In the genomic region with DNA sequence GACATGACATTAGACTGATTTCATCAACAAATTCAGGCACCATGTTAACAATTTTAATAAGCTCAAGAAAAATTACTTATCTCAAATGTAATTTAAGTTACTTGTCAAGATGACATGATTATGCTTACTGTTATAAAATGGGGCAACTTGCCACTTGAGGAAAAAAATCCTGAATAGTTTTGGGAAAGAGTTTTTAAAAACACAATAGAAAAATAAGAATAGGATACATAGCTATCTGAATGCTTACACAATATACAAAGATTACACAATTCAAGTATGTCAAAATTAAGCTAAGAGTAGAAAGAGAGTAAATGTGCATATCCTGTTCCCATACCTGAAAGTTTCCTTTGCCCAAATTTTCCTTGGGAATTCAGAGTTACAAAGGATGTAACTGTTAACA, we compare ENCODE assay signal across 22 cellular contexts.
A peak's percentile ranks its signal among the peaks of the same experiment; 100 is the strongest.
DNase-seq lines count a peak whose midpoint lies in the region; ATAC-seq, FAIRE-seq and TF ChIP-seq lines count a peak whose summit lies in the region.
"Had no signal": no experiment of that assay in that cellular context is flagged by ENCODE, and none has a peak within 500 bp of the region (broad histone marks: within the 10 kb centered on the region; RNA-seq: fewer than 3 reads in every experiment).

No MANE protein-coding gene starts in this region.

- no peak for ATAC-seq in HepG2
- ATAC-seq: GM23338 had no signal

- H3K4me1 Mint-ChIP-seq in MCF 10A (ENCODE audit: insufficient read depth, unreplicated experiment) = peaks cover 10% of the 10 kb centered on the region
- peaks cover 12% of the 10 kb centered on the region for H3K4me1 Mint-ChIP-seq in osteocyte (ENCODE audit: unreplicated experiment)
- H3K4me1 Mint-ChIP-seq: B cell had no signal

- no TSS peak for BruUV-seq in MCF 10A (replicated peaks; lab: Mats Ljungman, UMichigan)
- BruUV-seq in HepG2 (replicated peaks; lab: Mats Ljungman, UMichigan) = no TSS peak

- no peak overlapping the region for H3K4me2 ChIP-seq in HepG2 (ENCODE audit: low read depth, low read length)
- H3K4me2 ChIP-seq: GM23338 had no signal

- H3K27me3 ChIP-seq in breast epithelium = no peaks in the 10 kb centered on the region
- H3K27me3 ChIP-seq in HepG2 (ENCODE audit: control insufficient read depth in 1 of 2, insufficient read depth in 2 of 2, low read length in 2 of 2) = no peaks in the 10 kb centered on the region
- H3K27me3 ChIP-seq: MG63, Peyer's patch, SJSA1 had no signal

- no peak for TF ChIP-seq RAD21 in HepG2 (CRISPR knock-in tag; IDR thresholded peaks at IDR 0.05)

- H3K27ac ChIP-seq in breast epithelium (no peak overlapping the region), HepG2 (ENCODE audit: extremely low read length, insufficient read depth, low read length) (no peak overlapping the region)
- H3K27ac ChIP-seq: Peyer's patch, SJSA1 had no signal

- H3K9ac ChIP-seq in HepG2 (ENCODE audit: insufficient read depth, low read depth, low read length) = no peak overlapping the region

- FAIRE-seq in HepG2 (lab: Jason Lieb, UNC) = no peak
- FAIRE-seq: GM12892, HTR-8/SVneo had no signal

- no peaks in the 10 kb centered on the region for H4K20me1 ChIP-seq in HepG2 (ENCODE audit: insufficient read depth, low read length)

- TF ChIP-seq CTCF in MCF 10A (IDR thresholded peaks at IDR 0.05; ENCODE audit: unreplicated experiment) = no peak
- TF ChIP-seq CTCF in breast epithelium (IDR thresholded peaks at IDR 0.05) = no peak
- no peak for TF ChIP-seq CTCF in HepG2 (CRISPR knock-in tag; IDR thresholded peaks at IDR 0.05)
- no peak for TF ChIP-seq CTCF in osteocyte (IDR thresholded peaks at IDR 0.05)

- DNase-seq in MCF 10A (ENCODE audit: unreplicated experiment) (peak; percentile 30), breast epithelium (ENCODE audit: low spot score in 2 of 2) (no peak), fibroblast of gingiva (ENCODE audit: low read depth) (peak; percentile 20), HepG2 (ENCODE audit: low spot score) (no peak), osteocyte (ENCODE audit: extremely low spot score, unreplicated experiment) (no peak), NCI-H524 treated with DMSO at 0.1 percent for 48 hours (lab: John Stamatoyannopoulos, UW) (no peak)
- no peak for DNase-seq in stimulated activated CD4-positive, alpha-beta T cell treated with anti-CD3 and anti-CD28 coated beads, Interleukin-2, amount 100 ng/mL, for 48 hours
- DNase-seq: 8988T, HCEC 1CT, Kasumi-1, MG63, NCI-H1092, NCI-H1436, NCI-H1930, Peyer's patch had no signal

- H3K9me3 ChIP-seq in breast epithelium (no peaks in the 10 kb centered on the region), HepG2 (ENCODE audit: low read length) (no peaks in the 10 kb centered on the region)
- H3K9me3 ChIP-seq: MG63, Peyer's patch, SJSA1 had no signal

- H3K36me3 ChIP-seq in breast epithelium (no peaks in the 10 kb centered on the region), HepG2 (replicated peaks in 1 of 2; ENCODE audit: control insufficient read depth in 1 of 2, insufficient read depth in 2 of 2, low read length in 2 of 2) (no peaks in the 10 kb centered on the region)
- H3K36me3 ChIP-seq: MG63, Peyer's patch, SJSA1 had no signal

- in situ Hi-C loops in HepG2 (cut with HindIII; ENCODE audit: extremely low pct_ligation_motif_present, low pct_unique_long_range_greater_than_20kb) = no loop called here

- H3K27ac Mint-ChIP-seq in MCF 10A (ENCODE audit: low read depth, unreplicated experiment) (no peak overlapping the region), osteocyte (ENCODE audit: unreplicated experiment) (no peak overlapping the region)
- H3K27ac Mint-ChIP-seq: B cell, CD14-positive monocyte, GM23338, IgD-negative memory B cell had no signal

- CTCF ChIA-PET in MCF 10A (lab: Yijun Ruan, JAX) (no interaction called here), HepG2 (lab: Yijun Ruan, JAX; ENCODE audit: low intra/inter-chr PET ratio, low total read pairs) (no interaction called here)

- H3K36me3 Mint-ChIP-seq in MCF 10A (ENCODE audit: insufficient read depth, unreplicated experiment) (peaks cover 28% of the 10 kb centered on the region), osteocyte (ENCODE audit: unreplicated experiment) (no peaks in the 10 kb centered on the region)

- TF ChIP-seq EP300 in HepG2 (IDR thresholded peaks at IDR 0.05; ENCODE audit: low read depth in 2 of 2, low read length in 2 of 2) (no peak), HepG2 (CRISPR knock-in tag; IDR thresholded peaks at IDR 0.05; ENCODE audit: borderline replicate concordance) (no peak)

- no peak overlapping the region for H3K4me3 Mint-ChIP-seq in MCF 10A (ENCODE audit: unreplicated experiment)
- no peak overlapping the region for H3K4me3 Mint-ChIP-seq in osteocyte (ENCODE audit: unreplicated experiment)
- H3K4me3 Mint-ChIP-seq: B cell, CD14-positive monocyte, GM23338, IgD-negative memory B cell had no signal

- no peaks in the 10 kb centered on the region for H3K27me3 Mint-ChIP-seq in MCF 10A (ENCODE audit: insufficient read depth, unreplicated experiment)
- H3K27me3 Mint-ChIP-seq in osteocyte (ENCODE audit: unreplicated experiment) = no peaks in the 10 kb centered on the region
- H3K27me3 Mint-ChIP-seq: B cell, IgD-negative memory B cell had no signal

- no peak overlapping the region for H2AFZ ChIP-seq in HepG2 (ENCODE audit: low read length)
- H2AFZ ChIP-seq: GM23338 had no signal

- no peaks in the 10 kb centered on the region for H3K4me1 ChIP-seq in breast epithelium
- peaks cover 9% of the 10 kb centered on the region for H3K4me1 ChIP-seq in HepG2 (ENCODE audit: insufficient read depth, low read length)
- H3K4me1 ChIP-seq: Peyer's patch, SJSA1 had no signal

- POLR2A ChIA-PET in MCF 10A (lab: Yijun Ruan, JAX) = interaction anchor here (0.9 to 1.2 kb wide), 2 partner anchors 10 to 28 kb away, joined by 3 to 4 read pairs; no protein-coding TSS in a partner anchor
- POLR2A ChIA-PET in HepG2 (lab: Yijun Ruan, JAX) = no interaction called here

- H3K9me3 Mint-ChIP-seq in MCF 10A (ENCODE audit: unreplicated experiment) (peaks cover 3% of the 10 kb centered on the region), osteocyte (ENCODE audit: unreplicated experiment) (no peaks in the 10 kb centered on the region)
- H3K9me3 Mint-ChIP-seq: GM23338, IgD-negative memory B cell had no signal

- H3K79me2 ChIP-seq in HepG2 (ENCODE audit: insufficient read depth, low read length) = no peaks in the 10 kb centered on the region

- no peak for TF ChIP-seq POLR2A in breast epithelium (IDR thresholded peaks at IDR 0.05)
- TF ChIP-seq POLR2A in HepG2 (IDR thresholded peaks at IDR 0.05; ENCODE audit: insufficient read depth in 1 of 2, low read depth in 2 of 2, low read length in 2 of 2) = no peak

- H3K4me3 ChIP-seq in breast epithelium = no peak overlapping the region
- no peak overlapping the region for H3K4me3 ChIP-seq in HepG2 (replicated peaks in 1 of 3; ENCODE audit: insufficient read depth in 1 of 3, low read depth in 2 of 3, low read length in 3 of 3)
- H3K4me3 ChIP-seq: GM23338, MG63, Peyer's patch, SJSA1 had no signal

- intact Hi-C loops in MCF 10A (cut with micrococcal nuclease) = no loop called here
- intact Hi-C loops in breast epithelium (cut with DNase I; ENCODE audit: low total_unique reads) = no loop called here
- intact Hi-C loops in HepG2 (cut with micrococcal nuclease; ENCODE audit: unreplicated experiment) = no loop called here

TF ChIP-seq in HepG2, 621 proteins besides CTCF, POLR2A, EP300 and RAD21:
- no peak for TF ChIP-seq ZNF547 (CRISPR knock-in tag; IDR thresholded peaks at IDR 0.05)
- peak; percentile 11; the same call in 1 of the 2 replicates for TF ChIP-seq CEBPB (IDR thresholded peaks at IDR 0.05; ENCODE audit: borderline replicate concordance, low read depth, low read length)
- TF ChIP-seq MAFK (conservative IDR thresholded peaks at IDR 0.05 in 1 of 2, IDR thresholded peaks at IDR 0.05 in 1 of 2; ENCODE audit: low read length in 2 of 2) = peak in 1 of 2 experiments; percentile 6; a peak in 1 of 4 replicates

Comparison
In these comparisons a context has a peak if more than half of its experiments do, and no peak if none do; other contexts are left out.
1. DNase-seq: peak in MCF 10A (single experiment) and fibroblast of gingiva (single experiment); none in breast epithelium (0 of 2), HepG2 (single experiment), stimulated activated CD4-positive, alpha-beta T cell treated with anti-CD3 and anti-CD28 coated beads, Interleukin-2, amount 100 ng/mL, for 48 hours (0 of 2), osteocyte (single experiment) and NCI-H524 treated with DMSO at 0.1 percent for 48 hours (single experiment).